In genomic region chr15:78906310-78906608, GRCh38 we compare ENCODE assay signal across 8 cellular contexts. TPM values are rescaled to one million over a fixed set of nuclear protein-coding genes. Genes with fewer than 3 reads are reported as not detected.
DNase-seq lines count a peak whose midpoint lies in the region; ATAC-seq, FAIRE-seq and TF ChIP-seq lines count a peak whose summit lies in the region.

No MANE protein-coding gene starts in this region.

- H3K36me3 ChIP-seq in Panc1 (ENCODE audit: control insufficient read depth, insufficient read depth, low read length) (peaks cover 29% of the 10 kb centered on the region), pancreas (peaks cover 3 to 37% (median 14%) of the 10 kb centered on the region in 3 donors), small intestine (ENCODE audit: control insufficient read depth in 2 of 2, insufficient read depth in 2 of 2, low read length in 2 of 2) (peaks cover 3 to 12% of the 10 kb centered on the region in 2 donors)

- H3K27me3 ChIP-seq in Panc1 (ENCODE audit: control insufficient read depth, insufficient read depth, low read length): no peaks in the 10 kb centered on the region
- H3K27me3 ChIP-seq in pancreas: no peaks in the 10 kb centered on the region
- no peaks in the 10 kb centered on the region for H3K27me3 ChIP-seq in small intestine (ENCODE audit: control insufficient read depth in 2 of 2, insufficient read depth in 2 of 2, low read length in 2 of 2)

- peaks cover 3% of the 10 kb centered on the region; the same call in 1 of the 2 replicates for H3K4me1 ChIP-seq in Panc1 (ENCODE audit: control insufficient read depth, insufficient read depth, low read length)
- peaks cover 0 to 5% (median 0%) of the 10 kb centered on the region in 3 donors for H3K4me1 ChIP-seq in pancreas
- no peaks in the 10 kb centered on the region for H3K4me1 ChIP-seq in small intestine (ENCODE audit: control insufficient read depth in 2 of 2, insufficient read depth in 1 of 2, low read depth in 1 of 2, low read length in 1 of 2)

- H3K27me3 Mint-ChIP-seq in progenitor cell of endocrine pancreas: no peaks in the 10 kb centered on the region

- in situ Hi-C loops in Panc1 (cut with HindIII; ENCODE audit: low pct_unique_long_range_greater_than_20kb, low sequenced_read_pairs): no loop called here

- TF ChIP-seq CTCF in Panc1 (IDR thresholded peaks at IDR 0.05) (no peak), pancreas (IDR thresholded peaks at IDR 0.05) (no peak), progenitor cell of endocrine pancreas (IDR thresholded peaks at IDR 0.05; ENCODE audit: unreplicated experiment) (no peak)

- WGBS in pancreas, 2 donors: 14 to 23% methylated on average over 2 of the region's 2 CpGs
- WGBS in small intestine, 3 donors: 54 to 73% (median 66%) methylated on average over 2 of the region's 2 CpGs

- no peak overlapping the region for H3K27ac Mint-ChIP-seq in progenitor cell of endocrine pancreas

- DNase-seq in EL: peak; percentile 93
- DNase-seq in Panc1 (ENCODE audit: low read depth, low spot score): peak; percentile 32
- peak; percentile 64 for DNase-seq in fibroblast of gingiva (ENCODE audit: low read depth)
- DNase-seq in pancreas: peak in 2 of 6 donors; percentile 46 to 79
- DNase-seq in small intestine: no peak
- no peak for DNase-seq in progenitor cell of endocrine pancreas (ENCODE audit: low spot score, unreplicated experiment)
- no peak for DNase-seq in islet precursor cell
- no peak for DNase-seq in C1 segment of cervical spinal cord (lab: John Stamatoyannopoulos, UW)

- H3K36me3 Mint-ChIP-seq in progenitor cell of endocrine pancreas (ENCODE audit: insufficient read depth): peaks cover 31% of the 10 kb centered on the region

- H3K4me1 Mint-ChIP-seq in progenitor cell of endocrine pancreas (ENCODE audit: low read depth): peaks cover 8% of the 10 kb centered on the region

- H3K9me3 ChIP-seq in Panc1 (ENCODE audit: control insufficient read depth, insufficient read depth, low read depth, low read length) (no peaks in the 10 kb centered on the region), pancreas (no peaks in the 10 kb centered on the region), small intestine (ENCODE audit: control insufficient read depth, low read depth) (no peaks in the 10 kb centered on the region)

- intact Hi-C loops in Panc1 (cut with micrococcal nuclease; ENCODE audit: unreplicated experiment) (no loop called here), pancreas (cut with DNase I) (loop anchor here in 1 of 3 donors (10.0 kb wide), 1 partner anchor 279 kb away; no protein-coding TSS in a partner anchor)

- CTCF ChIA-PET in Panc1 (lab: Charles Lee): no interaction called here

- no peaks in the 10 kb centered on the region for H3K9me3 Mint-ChIP-seq in progenitor cell of endocrine pancreas (ENCODE audit: low read depth)

- no peak overlapping the region for H3K27ac ChIP-seq in Panc1 (ENCODE audit: low read length)
- H3K27ac ChIP-seq in pancreas: no peak overlapping the region
- H3K27ac ChIP-seq in small intestine (ENCODE audit: low read depth in 1 of 2, low read length in 1 of 2): no peak overlapping the region

- FAIRE-seq in pancreas (lab: Jason Lieb, UNC): no peak
- no peak for FAIRE-seq in small intestine (lab: Jason Lieb, UNC)

- no peak overlapping the region for H3K4me3 ChIP-seq in Panc1 (ENCODE audit: low read depth in 2 of 2, low read length in 2 of 2)
- no peak overlapping the region for H3K4me3 ChIP-seq in pancreas
- no peak overlapping the region for H3K4me3 ChIP-seq in small intestine (ENCODE audit: low read depth in 1 of 2, low read length in 2 of 2)

- H3K4me3 Mint-ChIP-seq in progenitor cell of endocrine pancreas (ENCODE audit: low read depth): no peak overlapping the region

- no peak for ATAC-seq in Panc1
- peak; percentile 46 to 71 (median 62) for ATAC-seq in pancreas

- POLR2A ChIA-PET in Panc1 (lab: Charles Lee): no interaction called here

- no TSS peak for BruUV-seq in Panc1 (replicated peaks; lab: Mats Ljungman, UMichigan)

RNA-seq across cellular contexts. Expression of gene MORF4L1, which starts 33.6 kb away (rescaled TPM):
- 360 TPM for total RNA-seq in Panc1 (2021; ENCODE audit: unreplicated experiment)
- 283 TPM for polyA plus RNA-seq in Panc1 (2012; ENCODE audit: insufficient read length)
- 100 to 1,000 TPM in 2 of 6 donors, 10 to 100 TPM in 4; 68.1 to 140 (median 90.4) TPM for total RNA-seq in pancreas
- 100 to 1,000 TPM in 1 of 2 donors, 10 to 100 TPM in 1; 55.0 to 149 TPM for polyA plus RNA-seq in pancreas
- 100 to 1,000 TPM; 157 to 235 (median 213) TPM for polyA plus RNA-seq in small intestine
- 438 and 447 TPM in 2 replicates for total RNA-seq in progenitor cell of endocrine pancreas

RNA-seq across cellular contexts. Expression of gene CTSH, which starts 38.6 kb away (rescaled TPM):
- total RNA-seq in Panc1 (2021; ENCODE audit: unreplicated experiment): 178 TPM
- polyA plus RNA-seq in Panc1 (2012; ENCODE audit: insufficient read length): 168 TPM
- total RNA-seq in pancreas: 100 to 1,000 TPM in 2 of 6 donors, 10 to 100 TPM in 4; 24.3 to 109 (median 57.0) TPM
- 100 to 1,000 TPM in 1 of 2 donors, 10 to 100 TPM in 1; 88.5 to 196 TPM for polyA plus RNA-seq in pancreas
- 100 to 1,000 TPM; 116 to 208 (median 126) TPM for polyA plus RNA-seq in small intestine
- total RNA-seq in progenitor cell of endocrine pancreas: 56.4 and 58.2 TPM in 2 replicates

Comparison
In these comparisons a context has a peak if more than half of its experiments do, and no peak if none do; other contexts are left out.
1. DNase-seq: peak in EL (single experiment), Panc1 (single experiment) and fibroblast of gingiva (single experiment); none in small intestine (single experiment), progenitor cell of endocrine pancreas (single experiment), islet precursor cell (single experiment) and C1 segment of cervical spinal cord (0 of 14).